In genomic region chr11:117794144-117794543, GRCh38 we compare ENCODE assay signal across 26 cellular contexts. TPM values are rescaled to one million over a fixed set of nuclear protein-coding genes. Genes with fewer than 3 reads are reported as not detected.
"Had no signal": no experiment of that assay in that cellular context is flagged by ENCODE, and none has a peak within 500 bp of the region (broad histone marks: within the 10 kb centered on the region; RNA-seq: fewer than 3 reads in every experiment).

No MANE protein-coding gene starts in this region.

- ATAC-seq: activated CD4-positive, alpha-beta T cell treated with anti-CD3 and anti-CD28 coated beads for 36 hours; activated naive CD4-positive, alpha-beta T cell treated with anti-CD3 and anti-CD28 coated beads, Interleukin-2, amount 50 U/mL, for 72 hours; activated T-helper 17 cell treated with anti-CD3 and anti-CD28 coated beads, Interleukin-2, amount 50 U/mL, for 72 hours; left cardiac atrium; stimulated activated naive CD8-positive, alpha-beta T cell treated with anti-CD3 and anti-CD28 coated beads, Interleukin-15, Interleukin-2, amounts not matched to agents 100 U/mL and 50 U/mL, for 24 hours; T-helper 17 cell had no signal

- H3K27ac ChIP-seq: epithelial cell of prostate, hepatocyte, neural progenitor cell, prostate gland, suprapubic skin, transverse colon, vagina had no signal

- DNase-seq: activated B cell treated with CpG ODN at 0.5 μM for 24 hours; activated CD4-positive, alpha-beta T cell treated with anti-CD3 and anti-CD28 coated beads for 36 hours; activated CD4-positive, alpha-beta T cell treated with anti-CD3 and anti-CD28 coated beads, Interleukin-2, amount 50 U/mL, for 4 hours; activated CD8-positive, alpha-beta memory T cell treated with anti-CD3 and anti-CD28 coated beads for 24 hours; activated CD8-positive, alpha-beta memory T cell treated with anti-CD3 and anti-CD28 coated beads, Interleukin-2, amount 50 U/mL, for 4 hours; activated T-cell treated with anti-CD3 and anti-CD28 coated beads, Interleukin-2, amount 50 U/mL, for 24 hours; cerebellar nuclear complex; cortex of kidney; left cardiac atrium; naive B cell; stimulated activated CD4-positive, alpha-beta T cell treated with anti-CD3 and anti-CD28 coated beads, Interleukin-4, amount 100 ng/mL, for 4 hours; stimulated activated naive CD8-positive, alpha-beta T cell treated with anti-CD3 and anti-CD28 coated beads, Interleukin-15, Interleukin-2, amounts not matched to agents 100 U/mL and 50 U/mL, for 24 hours; T-helper 17 cell; transverse colon had no signal

RNA-seq across cellular contexts. Expression of gene DSCAML1, which starts 2.9 kb away (rescaled TPM):
- total RNA-seq: fibroblast of villous mesenchyme, glomerular endothelial cell, osteoblast had no signal

RNA-seq across cellular contexts. Expression of gene FXYD2, which starts 30.4 kb away (rescaled TPM):
- total RNA-seq: bronchial epithelial cell, fibroblast of villous mesenchyme, osteoblast, suprapubic skin had no signal
